Comparison of ENCODE assay signal across 32 cellular contexts in the genomic region with DNA sequence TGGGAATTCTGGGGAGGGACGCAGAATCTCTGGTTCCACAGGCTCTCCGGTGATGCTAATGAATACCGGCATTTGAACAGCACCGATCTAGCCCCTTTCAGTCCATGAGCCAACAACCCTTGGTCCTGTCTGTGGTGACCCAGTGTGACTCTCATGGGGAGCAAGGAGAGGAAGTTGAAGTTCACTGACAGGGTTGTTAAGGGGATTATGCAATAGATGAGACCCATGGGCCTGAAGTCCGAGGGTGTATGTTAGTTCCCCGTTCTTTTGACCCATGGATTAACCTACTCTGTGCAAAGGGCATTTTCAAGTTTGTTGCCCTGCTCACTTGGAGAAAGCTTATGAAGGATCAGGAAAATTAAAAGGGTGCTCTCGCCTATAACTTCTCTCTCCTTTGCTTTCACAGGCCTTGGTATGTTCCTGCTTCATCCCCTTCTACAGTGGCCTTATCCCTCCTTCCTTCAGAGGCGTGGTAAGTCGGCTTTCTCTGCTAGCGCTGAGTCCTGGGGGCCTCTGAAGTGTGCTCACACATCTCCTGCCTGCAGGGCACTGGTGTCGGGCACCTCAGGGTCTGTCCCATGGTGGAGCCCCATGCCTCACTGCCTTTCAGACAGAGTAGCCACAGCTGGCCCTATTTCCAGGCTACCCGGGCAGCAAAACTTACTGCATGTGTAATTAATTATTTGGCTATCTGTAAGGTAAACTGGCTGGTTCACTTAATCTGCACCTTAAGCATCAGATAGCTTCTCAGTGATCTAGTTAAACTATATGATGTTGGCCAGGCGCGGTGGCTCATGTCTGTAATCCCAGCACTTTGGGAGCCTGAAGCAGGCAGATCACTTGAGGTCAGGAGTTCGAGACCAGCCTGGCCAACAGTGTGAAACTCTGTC. TPM values are rescaled to one million over a fixed set of nuclear protein-coding genes. Genes with fewer than 3 reads are reported as not detected.
A peak's percentile ranks its signal among the peaks of the same experiment; 100 is the strongest.
DNase-seq lines count a peak whose midpoint lies in the region; ATAC-seq, FAIRE-seq and TF ChIP-seq lines count a peak whose summit lies in the region.
"Had no signal": no experiment of that assay in that cellular context is flagged by ENCODE, and none has a peak within 500 bp of the region (broad histone marks: within the 10 kb centered on the region; RNA-seq: fewer than 3 reads in every experiment).

No MANE protein-coding gene starts in this region.

- CTCF ChIA-PET in HepG2 (lab: Yijun Ruan, JAX; ENCODE audit: low intra/inter-chr PET ratio, low total read pairs) = no interaction called here

- peak; percentile 57 for DNase-seq in SIG-M5 treated with dmso at 0.1 percent for 504 hours (lab: John Stamatoyannopoulos, UW; ENCODE audit: unreplicated experiment)
- no peak for DNase-seq in SIG-M5 (lab: John Stamatoyannopoulos, UW)
- DNase-seq in OCI-M1 (lab: John Stamatoyannopoulos, UW) = peak; percentile 23
- DNase-seq in HepG2 (ENCODE audit: low spot score) = no peak
- DNase-seq in HAP-1 (ENCODE audit: low spot score in 2 of 2) = no peak
- DNase-seq in Right ventricle myocardium superior = no peak
- DNase-seq: activated CD8-positive, alpha-beta memory T cell treated with anti-CD3 and anti-CD28 coated beads for 24 hours; activated gamma-delta T cell; activated naive CD8-positive, alpha-beta T cell treated with anti-CD3 and anti-CD28 coated beads, Interleukin-2, amount 10 ng/mL, durations not matched to agents 7 days and 5 days; caudate nucleus; cortex of kidney; DMS153; GOT3; NCI-H1694 treated with DMSO at 0.1 percent for 48 hours; NCI-H2171; NCI-H510A; Peyer's patch; stimulated activated naive CD4-positive, alpha-beta T cell; testis had no signal

- H3K27ac ChIP-seq in HepG2 (ENCODE audit: extremely low read length, insufficient read depth, low read length) = peak overlapping the region; percentile 28
- H3K27ac ChIP-seq: 22Rv1, Peyer's patch, testis, vagina had no signal

- BruUV-seq in HepG2 (replicated peaks; lab: Mats Ljungman, UMichigan) = no TSS peak

- ATAC-seq in HepG2 (no peak), HG02840 (IDR thresholded peaks at IDR 0.05; ENCODE audit: low FRiP score, unreplicated experiment) (no peak), GM18867 (IDR thresholded peaks at IDR 0.05; ENCODE audit: unreplicated experiment) (no peak), Right ventricle myocardium superior (ENCODE audit: poor library complexity) (no peak)
- ATAC-seq: sciatic nerve had no signal

- no peak overlapping the region for H3K9ac ChIP-seq in HepG2 (ENCODE audit: insufficient read depth, low read depth, low read length)

- in situ Hi-C loops in HepG2 (cut with HindIII; ENCODE audit: extremely low pct_ligation_motif_present, low pct_unique_long_range_greater_than_20kb) (no loop called here), HAP-1 (cut with MboI; ENCODE audit: low sequenced_read_pairs) (no loop called here)

- H3K4me2 ChIP-seq in HepG2 (ENCODE audit: low read depth, low read length) = peak overlapping the region; percentile 25

- peak; percentile 72 for FAIRE-seq in HepG2 (lab: Jason Lieb, UNC)
- FAIRE-seq: astrocyte, HTR-8/SVneo had no signal

- H4K20me1 ChIP-seq in HepG2 (ENCODE audit: insufficient read depth, low read length) = peaks cover 22% of the 10 kb centered on the region

- no peaks in the 10 kb centered on the region for H3K9me3 ChIP-seq in HepG2 (ENCODE audit: low read length)
- no peaks in the 10 kb centered on the region for H3K9me3 ChIP-seq in HAP-1
- H3K9me3 ChIP-seq: testis, vagina had no signal

- POLR2A ChIA-PET in HepG2 (lab: Yijun Ruan, JAX) = interaction anchor here (1.4 kb wide), 1 partner anchor 27 kb away, joined by 4 read pairs; the partner anchor contains the start of gene SAMM50

- H3K36me3 ChIP-seq in HepG2 (replicated peaks in 1 of 2; ENCODE audit: control insufficient read depth in 1 of 2, insufficient read depth in 2 of 2, low read length in 2 of 2) = peaks cover 15 to 31% of the 10 kb centered on the region in 2 experiments
- peaks cover 12% of the 10 kb centered on the region for H3K36me3 ChIP-seq in HAP-1 (replicated peaks)
- H3K36me3 ChIP-seq: Peyer's patch, vagina had no signal

- no peak for TF ChIP-seq CTCF in HepG2 (CRISPR knock-in tag; IDR thresholded peaks at IDR 0.05)

- H3K27me3 ChIP-seq in HepG2 (ENCODE audit: control insufficient read depth in 1 of 2, insufficient read depth in 2 of 2, low read length in 2 of 2) (no peaks in the 10 kb centered on the region; a peak in 1 of 5 replicates), HAP-1 (ENCODE audit: low read depth) (no peaks in the 10 kb centered on the region)
- H3K27me3 ChIP-seq: Peyer's patch, testis, vagina had no signal

- TF ChIP-seq RAD21 in HepG2 (CRISPR knock-in tag; IDR thresholded peaks at IDR 0.05) = no peak

- WGBS in HepG2 (ENCODE audit: low lambda C conversion rate) = 71% methylated on average over 12 of the region's 15 CpGs

- H3K79me2 ChIP-seq in HepG2 (ENCODE audit: insufficient read depth, low read length) = peaks cover 13% of the 10 kb centered on the region

- TF ChIP-seq POLR2A in HepG2 (IDR thresholded peaks at IDR 0.05; ENCODE audit: insufficient read depth in 1 of 2, low read depth in 2 of 2, low read length in 2 of 2) = peak in 1 of 2 experiments; percentile 47; a peak in 1 of 4 replicates

- intact Hi-C loops in HepG2 (cut with micrococcal nuclease; ENCODE audit: unreplicated experiment) = no loop called here
- intact Hi-C loops in Right ventricle myocardium superior (cut with DNase I) = no loop called here

- TF ChIP-seq EP300 in HepG2 (IDR thresholded peaks at IDR 0.05; ENCODE audit: low read depth in 2 of 2, low read length in 2 of 2) (peak in 1 of 2 experiments; percentile 39; a peak in 2 of 4 replicates), HepG2 (CRISPR knock-in tag; IDR thresholded peaks at IDR 0.05; ENCODE audit: borderline replicate concordance) (no peak)

- H3K4me3 ChIP-seq in HepG2 (replicated peaks in 1 of 3; ENCODE audit: insufficient read depth in 1 of 3, low read depth in 2 of 3, low read length in 3 of 3) (no peak overlapping the region), HAP-1 (no peak overlapping the region)
- H3K4me3 ChIP-seq: Peyer's patch, testis, vagina had no signal

- H3K4me1 ChIP-seq in HepG2 (ENCODE audit: insufficient read depth, low read length) (peaks cover 43% of the 10 kb centered on the region), HAP-1 (peaks cover 12% of the 10 kb centered on the region)

- H2AFZ ChIP-seq in HepG2 (ENCODE audit: low read length) = no peak overlapping the region

RNA-seq across cellular contexts. Expression of gene PNPLA3, which starts 5.1 kb away (rescaled TPM):
- total RNA-seq in HepG2 (2016; rRNA removed; fragmentation: Illumina TruSeq; extraction: Trizol) (13.7 and 16.9 TPM in 2 replicates), Right ventricle myocardium superior (0.22 TPM)
- total RNA-seq in HepG2 (2016; cell fraction: cytosol; rRNA removed; fragmentation: Illumina TruSeq; extraction: Trizol; ENCODE audit: low read depth) = 4.8 and 8.4 TPM in 2 replicates
- 10.7 and 17.4 TPM in 2 replicates for total RNA-seq in HepG2 (2016; cell fraction: insoluble cytoplasmic fraction; rRNA removed; fragmentation: Illumina TruSeq; extraction: Trizol)
- 4.8 and 6.1 TPM in 2 replicates for total RNA-seq in HepG2 (2016; cell fraction: membrane; rRNA removed; fragmentation: Illumina TruSeq; extraction: Trizol)
- 21.0 and 22.1 TPM in 2 replicates for total RNA-seq in HepG2 (2016; cell fraction: nucleus; rRNA removed; fragmentation: Illumina TruSeq; extraction: Trizol)
- 19.8 and 24.1 TPM in 2 replicates for polyA plus RNA-seq in HepG2 (2011; rRNA removed)
- polyA plus RNA-seq in HepG2 (2011; cell fraction: cytosol; rRNA removed) = 9.1 and 9.8 TPM in 2 replicates
- 53.2 and 70.9 TPM in 2 replicates for polyA plus RNA-seq in HepG2 (2011; cell fraction: nucleus; rRNA removed)
- polyA plus RNA-seq in HepG2 (2012) = 13.9 and 14.4 TPM in 2 replicates
- polyA plus RNA-seq in HepG2 (2016; cell fraction: cytosol; fragmentation: Illumina TruSeq; extraction: Trizol; ENCODE audit: low read depth) = 0.89 and 0.97 TPM in 2 replicates
- 7.2 and 8.6 TPM in 2 replicates for polyA plus RNA-seq in HepG2 (2016; cell fraction: insoluble cytoplasmic fraction; fragmentation: Illumina TruSeq; extraction: Trizol; ENCODE audit: low read depth)
- polyA plus RNA-seq in HepG2 (2016; cell fraction: membrane; fragmentation: Illumina TruSeq; extraction: Trizol; ENCODE audit: low read depth) = 1.2 and 1.4 TPM in 2 replicates
- polyA plus RNA-seq in HepG2 (2016; cell fraction: nucleus; fragmentation: Illumina TruSeq; extraction: Trizol; ENCODE audit: insufficient read depth, low read depth) = 32.5 and 34.1 TPM in 2 replicates
- polyA minus RNA-seq in HepG2 (2011; rRNA and poly(A)+ RNA removed; ENCODE audit: low replicate concordance) = 7.9 and 27.4 TPM in 2 replicates
- polyA minus RNA-seq in HepG2 (2011; cell fraction: cytosol; rRNA and poly(A)+ RNA removed) = 7.7 and 11.8 TPM in 2 replicates
- polyA minus RNA-seq in HepG2 (2011; cell fraction: nucleus; rRNA and poly(A)+ RNA removed) = 28.2 and 46.9 TPM in 2 replicates
- total RNA-seq: vagina had no signal

RNA-seq across cellular contexts. Expression of gene SAMM50, which starts 26.6 kb away (rescaled TPM):
- total RNA-seq in HepG2 (2016; rRNA removed; fragmentation: Illumina TruSeq; extraction: Trizol) = 63.4 and 95.8 TPM in 2 replicates
- 16.2 and 18.4 TPM in 2 replicates for total RNA-seq in HepG2 (2016; cell fraction: cytosol; rRNA removed; fragmentation: Illumina TruSeq; extraction: Trizol; ENCODE audit: low read depth)
- total RNA-seq in HepG2 (2016; cell fraction: insoluble cytoplasmic fraction; rRNA removed; fragmentation: Illumina TruSeq; extraction: Trizol) = 68.1 and 90.1 TPM in 2 replicates
- total RNA-seq in HepG2 (2016; cell fraction: membrane; rRNA removed; fragmentation: Illumina TruSeq; extraction: Trizol) = 30.8 and 34.8 TPM in 2 replicates
- 33.1 and 34.2 TPM in 2 replicates for total RNA-seq in HepG2 (2016; cell fraction: nucleus; rRNA removed; fragmentation: Illumina TruSeq; extraction: Trizol)
- 26.2 and 34.7 TPM in 2 replicates for polyA plus RNA-seq in HepG2 (2011; rRNA removed)
- polyA plus RNA-seq in HepG2 (2011; cell fraction: cytosol; rRNA removed) = 27.3 and 27.8 TPM in 2 replicates
- 19.1 and 21.3 TPM in 2 replicates for polyA plus RNA-seq in HepG2 (2011; cell fraction: nucleus; rRNA removed)
- polyA plus RNA-seq in HepG2 (2012) = 36.0 and 46.3 TPM in 2 replicates
- polyA plus RNA-seq in HepG2 (2016; cell fraction: cytosol; fragmentation: Illumina TruSeq; extraction: Trizol; ENCODE audit: low read depth) = 18.9 and 20.3 TPM in 2 replicates
- polyA plus RNA-seq in HepG2 (2016; cell fraction: insoluble cytoplasmic fraction; fragmentation: Illumina TruSeq; extraction: Trizol; ENCODE audit: low read depth) = 90.0 and 99.1 TPM in 2 replicates
- polyA plus RNA-seq in HepG2 (2016; cell fraction: membrane; fragmentation: Illumina TruSeq; extraction: Trizol; ENCODE audit: low read depth) = 27.5 and 27.7 TPM in 2 replicates
- 48.2 and 49.2 TPM in 2 replicates for polyA plus RNA-seq in HepG2 (2016; cell fraction: nucleus; fragmentation: Illumina TruSeq; extraction: Trizol; ENCODE audit: insufficient read depth, low read depth)
- polyA minus RNA-seq in HepG2 (2011; rRNA and poly(A)+ RNA removed; ENCODE audit: low replicate concordance) = 22.2 and 45.2 TPM in 2 replicates
- 20.5 and 22.8 TPM in 2 replicates for polyA minus RNA-seq in HepG2 (2011; cell fraction: cytosol; rRNA and poly(A)+ RNA removed)
- polyA minus RNA-seq in HepG2 (2011; cell fraction: nucleus; rRNA and poly(A)+ RNA removed) = 19.3 and 24.1 TPM in 2 replicates
- total RNA-seq in Right ventricle myocardium superior = 78.0 TPM

RNA-seq across cellular contexts. Expression of gene PNPLA5, which starts 36.9 kb away (rescaled TPM):
- total RNA-seq in HepG2 (2016; rRNA removed; fragmentation: Illumina TruSeq; extraction: Trizol) (not detected in 2 replicates), Right ventricle myocardium superior (not detected)
- total RNA-seq in HepG2 (2016; cell fraction: cytosol; rRNA removed; fragmentation: Illumina TruSeq; extraction: Trizol; ENCODE audit: low read depth) = not detected in 2 replicates
- not detected in 2 replicates for total RNA-seq in HepG2 (2016; cell fraction: insoluble cytoplasmic fraction; rRNA removed; fragmentation: Illumina TruSeq; extraction: Trizol)
- total RNA-seq in HepG2 (2016; cell fraction: membrane; rRNA removed; fragmentation: Illumina TruSeq; extraction: Trizol) = not detected in 2 replicates
- total RNA-seq in HepG2 (2016; cell fraction: nucleus; rRNA removed; fragmentation: Illumina TruSeq; extraction: Trizol) = not detected in 2 replicates
- not detected in 2 replicates for polyA plus RNA-seq in HepG2 (2011; rRNA removed)
- not detected in 2 replicates for polyA plus RNA-seq in HepG2 (2011; cell fraction: cytosol; rRNA removed)
- not detected in 2 replicates for polyA plus RNA-seq in HepG2 (2011; cell fraction: nucleus; rRNA removed)
- not detected in 2 replicates for polyA plus RNA-seq in HepG2 (2012)
- not detected in 2 replicates for polyA plus RNA-seq in HepG2 (2016; cell fraction: cytosol; fragmentation: Illumina TruSeq; extraction: Trizol; ENCODE audit: low read depth)
- polyA plus RNA-seq in HepG2 (2016; cell fraction: insoluble cytoplasmic fraction; fragmentation: Illumina TruSeq; extraction: Trizol; ENCODE audit: low read depth) = not detected in 2 replicates
- polyA plus RNA-seq in HepG2 (2016; cell fraction: membrane; fragmentation: Illumina TruSeq; extraction: Trizol; ENCODE audit: low read depth) = not detected in 2 replicates
- polyA plus RNA-seq in HepG2 (2016; cell fraction: nucleus; fragmentation: Illumina TruSeq; extraction: Trizol; ENCODE audit: insufficient read depth, low read depth) = not detected in 2 replicates
- polyA minus RNA-seq in HepG2 (2011; rRNA and poly(A)+ RNA removed; ENCODE audit: low replicate concordance) = not detected in 2 replicates
- polyA minus RNA-seq in HepG2 (2011; cell fraction: cytosol; rRNA and poly(A)+ RNA removed) = not detected in 2 replicates
- not detected in 2 replicates for polyA minus RNA-seq in HepG2 (2011; cell fraction: nucleus; rRNA and poly(A)+ RNA removed)
- total RNA-seq: activated naive CD8-positive, alpha-beta T cell treated with anti-CD3 and anti-CD28 coated beads, Interleukin-2, amount 10 ng/mL, durations not matched to agents 7 days and 5 days; astrocyte; fibroblast of villous mesenchyme; kidney epithelial cell; Peyer's patch; progenitor cell of endocrine pancreas; sciatic nerve; SK-MEL-5; T-helper 2 cell treated with Interferon-gamma antibody and Interleukin-4, amounts not matched to agents 100 ng/mL and 5 ng/mL, for 36 hours; testis; vagina had no signal
- polyA plus RNA-seq: esophagus had no signal

Comparison
In these comparisons a context has a peak if more than half of its experiments do, and no peak if none do; other contexts are left out.
1. DNase-seq: peak in SIG-M5 treated with dmso at 0.1 percent for 504 hours (single experiment) and OCI-M1 (single experiment); none in SIG-M5 (single experiment), HepG2 (single experiment), HAP-1 (0 of 2) and Right ventricle myocardium superior (single experiment).